8 cellular contexts compared by ENCODE assay signal in genomic region chr19:58021541-58022282, GRCh38. TPM values are rescaled to one million over a fixed set of nuclear protein-coding genes. Genes with fewer than 3 reads are reported as not detected.
DNase-seq lines count a peak whose midpoint lies in the region; ATAC-seq and TF ChIP-seq lines count a peak whose summit lies in the region.

No MANE protein-coding gene starts in this region.

- H3K9me3 ChIP-seq in iPS DF 6.9 (ENCODE audit: control insufficient read depth, insufficient read depth, low read length) = no peaks in the 10 kb centered on the region; the same call in 1 of the 2 replicates

- H3K27ac ChIP-seq in iPS DF 6.9 (ENCODE audit: low read length) = no peak overlapping the region

- in situ Hi-C loops in astrocyte of the spinal cord (cut with HindIII; ENCODE audit: low sequenced_read_pairs) = no loop called here

- intact Hi-C loops in Right ventricle myocardium inferior (cut with DNase I) (loop anchor here (1.0 kb wide), 1 partner anchor 134 kb away; no protein-coding TSS in a partner anchor), cardiac septum (cut with DNase I) (loop anchor here (2.0 kb wide), 1 partner anchor 133 kb away; no protein-coding TSS in a partner anchor)

- H3K27me3 ChIP-seq in iPS DF 6.9 (ENCODE audit: control insufficient read depth, insufficient read depth, low read length) = no peaks in the 10 kb centered on the region

- peak; percentile 31 for TF ChIP-seq CTCF in astrocyte of the spinal cord (IDR thresholded peaks at IDR 0.05; ENCODE audit: low read depth, low read length)

- WGBS in iPS DF 6.9 (ENCODE audit: insufficient coverage, insufficient read length) = no CpG with 5 or more reads among the region's 30 CpGs

- H3K36me3 ChIP-seq in iPS DF 6.9 (ENCODE audit: control insufficient read depth, insufficient read depth, low read length) = no peaks in the 10 kb centered on the region

- H3K4me3 ChIP-seq in astrocyte of the spinal cord (ENCODE audit: low read depth, low read length) = no peak overlapping the region
- no peak overlapping the region for H3K4me3 ChIP-seq in iPS DF 6.9 (ENCODE audit: low read length)

- DNase-seq in Right ventricle myocardium inferior (ENCODE audit: missing footprints) (no peak), cardiac septum (ENCODE audit: low spot score) (no peak), NCI-H82 treated with DMSO at 0.1 percent for 48 hours (lab: John Stamatoyannopoulos, UW; ENCODE audit: unreplicated experiment) (peak; percentile 43), astrocyte of the spinal cord (ENCODE audit: low read depth, low spot score) (peak; percentile 17), iPS DF 6.9 (ENCODE audit: low read depth, low spot score) (peak; percentile 87)
- DNase-seq in stimulated activated CD4-positive, alpha-beta T cell treated with anti-CD3 and anti-CD28 coated beads, Interleukin-2, amount 100 ng/mL, for 24 hours = peak; percentile 25 to 32

- ATAC-seq in Right ventricle myocardium inferior (peak; percentile 94), HG02970 (IDR thresholded peaks at IDR 0.05; ENCODE audit: low FRiP score, unreplicated experiment) (no peak), HG03565 (IDR thresholded peaks at IDR 0.05; ENCODE audit: unreplicated experiment) (no peak)

- H3K4me1 ChIP-seq in iPS DF 6.9 (ENCODE audit: control insufficient read depth, insufficient read depth, low read length) = no peaks in the 10 kb centered on the region

RNA-seq across cellular contexts. Expression of gene ZSCAN1, which starts 12.1 kb away (rescaled TPM):
- not detected for total RNA-seq in Right ventricle myocardium inferior
- not detected for total RNA-seq in cardiac septum

RNA-seq across cellular contexts. Expression of gene ZNF606, which starts 19.1 kb away (rescaled TPM):
- total RNA-seq in Right ventricle myocardium inferior (11.8 TPM), cardiac septum (13.8 TPM)

RNA-seq across cellular contexts. Expression of gene ZNF135, which starts 37.4 kb away (rescaled TPM):
- total RNA-seq in Right ventricle myocardium inferior = 3.7 TPM
- total RNA-seq in cardiac septum = 4.2 TPM

RNA-seq across cellular contexts. Expression of gene C19orf18, which starts 47.4 kb away (rescaled TPM):
- total RNA-seq in Right ventricle myocardium inferior = 2.2 TPM
- 2.5 TPM for total RNA-seq in cardiac septum

Comparison
In these comparisons a context has a peak if more than half of its experiments do, and no peak if none do; other contexts are left out.
1. DNase-seq: peak in NCI-H82 treated with DMSO at 0.1 percent for 48 hours (single experiment), astrocyte of the spinal cord (single experiment), iPS DF 6.9 (single experiment) and stimulated activated CD4-positive, alpha-beta T cell treated with anti-CD3 and anti-CD28 coated beads, Interleukin-2, amount 100 ng/mL, for 24 hours (2 of 2); none in Right ventricle myocardium inferior (single experiment) and cardiac septum (single experiment).